1 cellular context compared by ENCODE assay signal in the genomic region with DNA sequence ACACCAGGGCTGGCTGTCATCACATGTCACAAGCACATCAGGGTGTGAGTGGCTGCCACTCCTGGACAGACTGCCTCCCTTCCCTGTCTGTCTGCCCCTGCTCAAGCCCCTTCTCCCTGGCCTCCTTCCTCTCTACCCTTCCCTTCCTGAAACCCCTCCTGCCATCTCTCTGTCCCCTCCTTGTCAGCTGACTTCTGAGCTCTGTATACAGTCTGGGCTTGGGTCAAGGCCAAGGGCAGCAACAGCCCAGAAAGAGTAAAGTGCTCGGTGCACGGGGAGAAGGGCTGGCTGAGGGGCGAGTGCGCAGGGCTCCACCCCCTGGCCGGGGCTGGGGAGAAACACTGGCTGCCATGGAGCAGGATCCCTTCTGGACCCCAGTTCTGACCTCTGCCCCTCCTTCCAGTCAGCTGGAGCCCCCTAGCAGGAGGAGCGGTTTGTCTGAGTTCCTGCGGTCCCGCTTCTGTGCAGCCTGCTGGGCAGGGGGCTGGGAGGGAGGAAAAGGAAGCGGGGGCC.
A peak's percentile ranks its signal among the peaks of the same experiment; 100 is the strongest.
TF ChIP-seq lines count a peak whose summit lies in the region.

No MANE protein-coding gene starts in this region.

TF ChIP-seq in H1, 55 proteins besides CTCF, POLR2A, EP300 and RAD21:
- TF ChIP-seq TEAD4 (IDR thresholded peaks at IDR 0.05; ENCODE audit: low read depth, low read length) (no peak), EZH2 (IDR thresholded peaks at IDR 0.05; ENCODE audit: low read depth, low read length, severe bottlenecking) (peak; percentile 16)
